Comparison of ENCODE assay signal across 24 cellular contexts in genomic region chr2:162241571-162241970, GRCh38. TPM values are rescaled to one million over a fixed set of nuclear protein-coding genes. Genes with fewer than 3 reads are reported as not detected.
A peak's percentile ranks its signal among the peaks of the same experiment; 100 is the strongest.
DNase-seq lines count a peak whose midpoint lies in the region; ATAC-seq and TF ChIP-seq lines count a peak whose summit lies in the region.
"Had no signal": no experiment of that assay in that cellular context is flagged by ENCODE, and none has a peak within 500 bp of the region (broad histone marks: within the 10 kb centered on the region; RNA-seq: fewer than 3 reads in every experiment).

No MANE protein-coding gene starts in this region.

- WGBS in hepatocyte (ENCODE audit: low lambda C conversion rate, missing lambda C conversion rate) = 100% methylated on average over 1 of the region's 1 CpG
- WGBS in smooth muscle cell (ENCODE audit: low lambda C conversion rate) = 83% methylated on average over 1 of the region's 1 CpG

- H3K36me3 ChIP-seq in breast epithelium (no peaks in the 10 kb centered on the region), hepatocyte (replicated peaks; ENCODE audit: insufficient read depth, low read depth) (no peaks in the 10 kb centered on the region), smooth muscle cell (ENCODE audit: low read depth) (no peaks in the 10 kb centered on the region)
- H3K36me3 ChIP-seq: ascending aorta, colonic mucosa, esophagus squamous epithelium, heart left ventricle had no signal

- CTCF ChIA-PET in activated CD4-positive, alpha-beta T cell treated with anti-CD3 and anti-CD28 coated beads, Interleukin-2, amount 10 ng/mL, durations not matched to agents 7 days and 5 days (lab: Charles Lee) = interaction anchor here (0.8 to 1.7 kb wide), 3 partner anchors 21 to 48 kb away, joined by 3 to 4 read pairs (median 3); no protein-coding TSS in a partner anchor

- H3K9ac ChIP-seq in smooth muscle cell (ENCODE audit: low read depth) = peak overlapping the region; percentile 55

- H3K4me2 ChIP-seq in hepatocyte (peak overlapping the region; percentile 66), smooth muscle cell (peak overlapping the region; percentile 86)
- H3K4me2 ChIP-seq: PC-9 had no signal

- H3K27ac ChIP-seq in breast epithelium = no peak overlapping the region
- peak overlapping the region; percentile 87 for H3K27ac ChIP-seq in hepatocyte
- H3K27ac ChIP-seq in smooth muscle cell (ENCODE audit: low read depth) = peak overlapping the region; percentile 99
- H3K27ac ChIP-seq: colonic mucosa, PC-9 had no signal

- no peak for TF ChIP-seq POLR2A in breast epithelium (IDR thresholded peaks at IDR 0.05)

- H4K20me1 ChIP-seq in hepatocyte (ENCODE audit: insufficient read depth, poor library complexity, severe bottlenecking) = no peaks in the 10 kb centered on the region
- H4K20me1 ChIP-seq in smooth muscle cell (ENCODE audit: low read depth) = no peaks in the 10 kb centered on the region

- DNase-seq in HFFc6 (no peak), breast epithelium (ENCODE audit: low spot score in 2 of 2) (no peak), hepatocyte (ENCODE audit: low spot score) (no peak), smooth muscle cell (lab: John Stamatoyannopoulos, UW; ENCODE audit: unreplicated experiment) (no peak), GF-D8 (lab: John Stamatoyannopoulos, UW) (no peak)
- DNase-seq in activated CD4-positive, alpha-beta T cell treated with anti-CD3 and anti-CD28 coated beads, Interleukin-2, amount 10 ng/mL, durations not matched to agents 7 days and 5 days = no peak
- DNase-seq: activated naive CD4-positive, alpha-beta T cell treated with anti-CD3 and anti-CD28 coated beads, Interleukin-2, amount 50 U/mL, for 16 hours; activated T-cell treated with anti-CD3 and anti-CD28 coated beads, Interleukin-2, amount 50 U/mL, for 48 hours; colonic mucosa; DMS53; effector memory CD8-positive, alpha-beta T cell; esophagus squamous epithelium; heart left ventricle; Kasumi-1; natural killer cell; NCI-H1048; NCI-H187; PC-9; posterior cingulate gyrus; SIG-M5; stimulated activated CD4-positive, alpha-beta T cell treated with anti-CD3 and anti-CD28 coated beads, Interleukin-1b, Interleukin-23, amount 100 ng/mL, for 48 hours had no signal

- H2AFZ ChIP-seq in hepatocyte = no peak overlapping the region
- no peak overlapping the region for H2AFZ ChIP-seq in smooth muscle cell (ENCODE audit: low read depth)
- H2AFZ ChIP-seq: PC-9 had no signal

- POLR2A ChIA-PET in activated CD4-positive, alpha-beta T cell treated with anti-CD3 and anti-CD28 coated beads, Interleukin-2, amount 10 ng/mL, durations not matched to agents 7 days and 5 days (lab: Charles Lee) = no interaction called here

- peaks cover 2% of the 10 kb centered on the region for H3K79me2 ChIP-seq in hepatocyte
- peaks cover 28% of the 10 kb centered on the region for H3K79me2 ChIP-seq in smooth muscle cell (ENCODE audit: low read depth)

- H3K9me3 Mint-ChIP-seq in HFFc6 = peaks cover under 1% of the 10 kb centered on the region; the same call in 1 of the 2 replicates
- no peaks in the 10 kb centered on the region for H3K9me3 Mint-ChIP-seq in activated CD4-positive, alpha-beta T cell treated with anti-CD3 and anti-CD28 coated beads, Interleukin-2, amount 10 ng/mL, durations not matched to agents 7 days and 5 days
- H3K9me3 Mint-ChIP-seq: effector memory CD8-positive, alpha-beta T cell; natural killer cell had no signal

- H3K36me3 Mint-ChIP-seq in HFFc6 (ENCODE audit: low read depth) = peaks cover 58% of the 10 kb centered on the region
- no peaks in the 10 kb centered on the region for H3K36me3 Mint-ChIP-seq in activated CD4-positive, alpha-beta T cell treated with anti-CD3 and anti-CD28 coated beads, Interleukin-2, amount 10 ng/mL, durations not matched to agents 7 days and 5 days (ENCODE audit: low read depth)
- H3K36me3 Mint-ChIP-seq: natural killer cell had no signal

- H3K4me1 Mint-ChIP-seq in HFFc6 (ENCODE audit: low read depth) = peaks cover 74% of the 10 kb centered on the region
- H3K4me1 Mint-ChIP-seq in activated CD4-positive, alpha-beta T cell treated with anti-CD3 and anti-CD28 coated beads, Interleukin-2, amount 10 ng/mL, durations not matched to agents 7 days and 5 days = no peaks in the 10 kb centered on the region
- H3K4me1 Mint-ChIP-seq: natural killer cell had no signal

- H3K27ac Mint-ChIP-seq in HFFc6 = peak overlapping the region; percentile 97
- no peak overlapping the region for H3K27ac Mint-ChIP-seq in activated CD4-positive, alpha-beta T cell treated with anti-CD3 and anti-CD28 coated beads, Interleukin-2, amount 10 ng/mL, durations not matched to agents 7 days and 5 days
- H3K27ac Mint-ChIP-seq: effector memory CD8-positive, alpha-beta T cell; natural killer cell had no signal

- no peaks in the 10 kb centered on the region for H3K9me2 ChIP-seq in hepatocyte (replicated peaks; ENCODE audit: insufficient read depth)

- no peaks in the 10 kb centered on the region for H3K9me3 ChIP-seq in breast epithelium
- no peaks in the 10 kb centered on the region for H3K9me3 ChIP-seq in hepatocyte (ENCODE audit: low read depth)
- no peaks in the 10 kb centered on the region for H3K9me3 ChIP-seq in smooth muscle cell (replicated peaks; ENCODE audit: low read depth)
- H3K9me3 ChIP-seq: ascending aorta, colonic mucosa, esophagus squamous epithelium, heart left ventricle had no signal

- H3K27me3 Mint-ChIP-seq in HFFc6 (ENCODE audit: insufficient read depth) = no peaks in the 10 kb centered on the region; the same call in 1 of the 2 replicates
- peaks cover 41% of the 10 kb centered on the region for H3K27me3 Mint-ChIP-seq in activated CD4-positive, alpha-beta T cell treated with anti-CD3 and anti-CD28 coated beads, Interleukin-2, amount 10 ng/mL, durations not matched to agents 7 days and 5 days

- H3K4me3 Mint-ChIP-seq in HFFc6 = peak overlapping the region; percentile 94
- no peak overlapping the region for H3K4me3 Mint-ChIP-seq in activated CD4-positive, alpha-beta T cell treated with anti-CD3 and anti-CD28 coated beads, Interleukin-2, amount 10 ng/mL, durations not matched to agents 7 days and 5 days
- H3K4me3 Mint-ChIP-seq: effector memory CD8-positive, alpha-beta T cell; natural killer cell had no signal

- H3F3A ChIP-seq in smooth muscle cell (ENCODE audit: low read depth) = peaks cover 25% of the 10 kb centered on the region

- no peak for ATAC-seq in HG02885 (IDR thresholded peaks at IDR 0.05; ENCODE audit: poor library complexity, unreplicated experiment)
- ATAC-seq in HG03521 (IDR thresholded peaks at IDR 0.05; ENCODE audit: unreplicated experiment) = no peak
- ATAC-seq: effector memory CD8-positive, alpha-beta T cell; heart left ventricle; natural killer cell had no signal

- no peaks in the 10 kb centered on the region for H3K27me3 ChIP-seq in breast epithelium
- no peaks in the 10 kb centered on the region for H3K27me3 ChIP-seq in hepatocyte
- no peaks in the 10 kb centered on the region for H3K27me3 ChIP-seq in smooth muscle cell (ENCODE audit: low read depth)
- H3K27me3 ChIP-seq: ascending aorta, colonic mucosa, esophagus squamous epithelium, heart left ventricle had no signal

- H3K4me3 ChIP-seq in breast epithelium = peak overlapping the region; percentile 33 to 36 (median 34)
- peak overlapping the region; percentile 21 for H3K4me3 ChIP-seq in hepatocyte
- peak overlapping the region; percentile 42 for H3K4me3 ChIP-seq in smooth muscle cell
- H3K4me3 ChIP-seq: colonic mucosa, PC-9 had no signal

- no peak for TF ChIP-seq CTCF in HFFc6 (IDR thresholded peaks at IDR 0.05)
- TF ChIP-seq CTCF in breast epithelium (IDR thresholded peaks at IDR 0.05) = no peak
- no peak for TF ChIP-seq CTCF in hepatocyte (IDR thresholded peaks at IDR 0.05; ENCODE audit: poor library complexity)
- no peak for TF ChIP-seq CTCF in smooth muscle cell (IDR thresholded peaks at IDR 0.05; ENCODE audit: borderline replicate concordance, insufficient read depth, poor library complexity, severe bottlenecking)

- intact Hi-C loops in breast epithelium (cut with DNase I; ENCODE audit: low total_unique reads) = no loop called here

- H3K4me1 ChIP-seq in breast epithelium = peaks cover 0 to 6% of the 10 kb centered on the region in 2 donors
- peaks cover 16% of the 10 kb centered on the region for H3K4me1 ChIP-seq in hepatocyte (ENCODE audit: insufficient read depth)
- peaks cover 39% of the 10 kb centered on the region for H3K4me1 ChIP-seq in smooth muscle cell (ENCODE audit: low read depth)
- H3K4me1 ChIP-seq: colonic mucosa had no signal

RNA-seq across cellular contexts. Expression of gene FAP, which starts 1.7 kb away (rescaled TPM):
- 100 to 1,000 TPM in 1 of 6 experiments, 10 to 100 TPM in 5; 62.6 to 101 (median 67.0) TPM for total RNA-seq in HFFc6 (2021; fragmentation: NEBNext Ultra II Directional; extraction: Animal tissue kit (Norgen Biotek cat#: 25700))
- total RNA-seq in breast epithelium (10 to 100 TPM; 14.4 to 36.0 (median 22.4) TPM), hepatocyte (44.5 and 67.8 TPM in 2 replicates), smooth muscle cell (47.0 and 94.5 TPM in 2 replicates)
- polyA plus RNA-seq in hepatocyte (38.1 and 40.4 TPM in 2 replicates), smooth muscle cell (22.3 and 29.6 TPM in 2 replicates)
- total RNA-seq in activated CD4-positive, alpha-beta T cell treated with anti-CD3 and anti-CD28 coated beads, Interleukin-2, amount 10 ng/mL, durations not matched to agents 7 days and 5 days = not detected
- total RNA-seq: natural killer cell, PC-9 had no signal

Comparison
In these comparisons a context has a peak if more than half of its experiments do, and no peak if none do; other contexts are left out.
1. H3K27ac ChIP-seq: peak in hepatocyte (single experiment) and smooth muscle cell (single experiment); none in breast epithelium (0 of 2).
2. RNA of gene FAP, which starts 1.7 kb away (total RNA-seq): 62.6 to 101 TPM in HFFc6, 44.5 to 67.8 TPM in hepatocyte, 47.0 to 94.5 TPM in smooth muscle cell and 14.4 to 36.0 TPM in breast epithelium; not detected in activated CD4-positive, alpha-beta T cell treated with anti-CD3 and anti-CD28 coated beads, Interleukin-2, amount 10 ng/mL, durations not matched to agents 7 days and 5 days; every median in the first group is over 10 times any median in the second.
3. Peak in every context shown above with its lines, with median percentiles within 50 percentile points of each other: H3K4me3 ChIP-seq.